In the genomic region with DNA sequence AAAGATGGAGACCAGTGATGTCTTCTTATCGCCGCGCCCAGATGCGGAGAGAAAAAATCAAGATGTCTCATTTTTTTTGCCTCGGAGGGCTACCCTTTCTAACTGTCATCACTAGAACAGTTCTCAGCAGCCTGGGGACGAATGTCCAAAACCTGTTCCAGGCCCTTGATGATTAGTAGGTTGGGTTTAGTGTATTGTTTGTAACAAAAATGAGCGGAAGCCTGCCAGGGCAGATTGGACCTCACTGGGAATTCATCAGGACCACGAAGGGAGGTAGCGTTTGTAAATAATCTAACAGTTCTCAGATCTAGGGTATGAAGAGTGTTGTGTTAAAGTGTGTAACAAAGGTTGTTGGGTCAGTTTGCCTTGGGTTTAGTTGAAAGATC, we compare ENCODE assay signal across 1 cellular context.
A peak's percentile ranks its signal among the peaks of the same experiment; 100 is the strongest.
TF ChIP-seq lines count a peak whose summit lies in the region.

No MANE protein-coding gene starts in this region.

TF ChIP-seq in K562, 482 proteins besides CTCF, POLR2A, EP300 and RAD21 (continued from another document and continues in another):
- TF ChIP-seq, protein P1, sequence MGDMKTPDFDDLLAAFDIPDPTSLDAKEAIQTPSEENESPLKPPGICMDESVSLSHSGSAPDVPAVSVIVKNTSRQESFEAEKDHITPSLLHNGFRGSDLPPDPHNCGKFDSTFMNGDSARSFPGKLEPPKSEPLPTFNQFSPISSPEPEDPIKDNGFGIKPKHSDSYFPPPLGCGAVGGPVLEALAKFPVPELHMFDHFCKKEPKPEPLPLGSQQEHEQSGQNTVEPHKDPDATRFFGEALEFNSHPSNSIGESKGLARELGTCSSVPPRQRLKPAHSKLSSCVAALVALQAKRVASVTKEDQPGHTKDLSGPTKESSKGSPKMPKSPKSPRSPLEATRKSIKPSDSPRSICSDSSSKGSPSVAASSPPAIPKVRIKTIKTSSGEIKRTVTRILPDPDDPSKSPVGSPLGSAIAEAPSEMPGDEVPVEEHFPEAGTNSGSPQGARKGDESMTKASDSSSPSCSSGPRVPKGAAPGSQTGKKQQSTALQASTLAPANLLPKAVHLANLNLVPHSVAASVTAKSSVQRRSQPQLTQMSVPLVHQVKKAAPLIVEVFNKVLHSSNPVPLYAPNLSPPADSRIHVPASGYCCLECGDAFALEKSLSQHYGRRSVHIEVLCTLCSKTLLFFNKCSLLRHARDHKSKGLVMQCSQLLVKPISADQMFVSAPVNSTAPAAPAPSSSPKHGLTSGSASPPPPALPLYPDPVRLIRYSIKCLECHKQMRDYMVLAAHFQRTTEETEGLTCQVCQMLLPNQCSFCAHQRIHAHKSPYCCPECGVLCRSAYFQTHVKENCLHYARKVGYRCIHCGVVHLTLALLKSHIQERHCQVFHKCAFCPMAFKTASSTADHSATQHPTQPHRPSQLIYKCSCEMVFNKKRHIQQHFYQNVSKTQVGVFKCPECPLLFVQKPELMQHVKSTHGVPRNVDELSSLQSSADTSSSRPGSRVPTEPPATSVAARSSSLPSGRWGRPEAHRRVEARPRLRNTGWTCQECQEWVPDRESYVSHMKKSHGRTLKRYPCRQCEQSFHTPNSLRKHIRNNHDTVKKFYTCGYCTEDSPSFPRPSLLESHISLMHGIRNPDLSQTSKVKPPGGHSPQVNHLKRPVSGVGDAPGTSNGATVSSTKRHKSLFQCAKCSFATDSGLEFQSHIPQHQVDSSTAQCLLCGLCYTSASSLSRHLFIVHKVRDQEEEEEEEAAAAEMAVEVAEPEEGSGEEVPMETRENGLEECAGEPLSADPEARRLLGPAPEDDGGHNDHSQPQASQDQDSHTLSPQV (IDR thresholded peaks at IDR 0.05) = no peak
- TF ChIP-seq, protein P2, sequence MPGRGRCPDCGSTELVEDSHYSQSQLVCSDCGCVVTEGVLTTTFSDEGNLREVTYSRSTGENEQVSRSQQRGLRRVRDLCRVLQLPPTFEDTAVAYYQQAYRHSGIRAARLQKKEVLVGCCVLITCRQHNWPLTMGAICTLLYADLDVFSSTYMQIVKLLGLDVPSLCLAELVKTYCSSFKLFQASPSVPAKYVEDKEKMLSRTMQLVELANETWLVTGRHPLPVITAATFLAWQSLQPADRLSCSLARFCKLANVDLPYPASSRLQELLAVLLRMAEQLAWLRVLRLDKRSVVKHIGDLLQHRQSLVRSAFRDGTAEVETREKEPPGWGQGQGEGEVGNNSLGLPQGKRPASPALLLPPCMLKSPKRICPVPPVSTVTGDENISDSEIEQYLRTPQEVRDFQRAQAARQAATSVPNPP (IDR thresholded peaks at IDR 0.05; ENCODE audit: borderline replicate concordance, insufficient read depth, insufficient read length) = no peak
- no peak for TF ChIP-seq HDAC8 (tag; IDR thresholded peaks at IDR 0.05)
- no peak for TF ChIP-seq SRSF9 (IDR thresholded peaks at IDR 0.05; ENCODE audit: borderline replicate concordance, low read depth, low read length)
- TF ChIP-seq ZNF253 (CRISPR knock-in tag; conservative IDR thresholded peaks at IDR 0.05) = no peak
- TF ChIP-seq, protein P3, sequence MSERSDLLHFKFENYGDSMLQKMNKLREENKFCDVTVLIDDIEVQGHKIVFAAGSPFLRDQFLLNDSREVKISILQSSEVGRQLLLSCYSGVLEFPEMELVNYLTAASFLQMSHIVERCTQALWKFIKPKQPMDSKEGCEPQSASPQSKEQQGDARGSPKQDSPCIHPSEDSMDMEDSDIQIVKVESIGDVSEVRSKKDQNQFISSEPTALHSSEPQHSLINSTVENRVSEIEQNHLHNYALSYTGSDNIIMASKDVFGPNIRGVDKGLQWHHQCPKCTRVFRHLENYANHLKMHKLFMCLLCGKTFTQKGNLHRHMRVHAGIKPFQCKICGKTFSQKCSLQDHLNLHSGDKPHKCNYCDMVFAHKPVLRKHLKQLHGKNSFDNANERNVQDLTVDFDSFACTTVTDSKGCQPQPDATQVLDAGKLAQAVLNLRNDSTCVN (CRISPR knock-in tag; IDR thresholded peaks at IDR 0.05) = no peak
- no peak for TF ChIP-seq SMAD1 (IDR thresholded peaks at IDR 0.05; ENCODE audit: low read depth, low read length, partially characterized antibody)
- TF ChIP-seq ZNF143 (CRISPR knock-in tag; IDR thresholded peaks at IDR 0.05) = no peak
- TF ChIP-seq RHOXF2B (CRISPR knock-in tag; conservative IDR thresholded peaks at IDR 0.05) = no peak
- no peak for TF ChIP-seq NFIX (CRISPR knock-in tag; IDR thresholded peaks at IDR 0.05; ENCODE audit: low read depth)
- TF ChIP-seq ZNF232 (CRISPR knock-in tag; IDR thresholded peaks at IDR 0.05) = no peak
- no peak for TF ChIP-seq NUFIP1 (IDR thresholded peaks at IDR 0.05; ENCODE audit: partially characterized antibody)
- no peak for TF ChIP-seq DIDO1 (tag; IDR thresholded peaks at IDR 0.05; ENCODE audit: low read depth)
- TF ChIP-seq ZC3H11A (IDR thresholded peaks at IDR 0.05; ENCODE audit: low read depth, low read length) = no peak
- no peak for TF ChIP-seq CBX8 (IDR thresholded peaks at IDR 0.05; ENCODE audit: borderline replicate concordance, extremely low read depth, low read depth, low read length, poor library complexity, severe bottlenecking)
- no peak for TF ChIP-seq NR2F6 (CRISPR knock-in tag; IDR thresholded peaks at IDR 0.05)
- TF ChIP-seq SOX6 (IDR thresholded peaks at IDR 0.05) = peak; percentile 53
- TF ChIP-seq SP1 (CRISPR knock-in tag; IDR thresholded peaks at IDR 0.05) = no peak
- TF ChIP-seq, protein P4, sequence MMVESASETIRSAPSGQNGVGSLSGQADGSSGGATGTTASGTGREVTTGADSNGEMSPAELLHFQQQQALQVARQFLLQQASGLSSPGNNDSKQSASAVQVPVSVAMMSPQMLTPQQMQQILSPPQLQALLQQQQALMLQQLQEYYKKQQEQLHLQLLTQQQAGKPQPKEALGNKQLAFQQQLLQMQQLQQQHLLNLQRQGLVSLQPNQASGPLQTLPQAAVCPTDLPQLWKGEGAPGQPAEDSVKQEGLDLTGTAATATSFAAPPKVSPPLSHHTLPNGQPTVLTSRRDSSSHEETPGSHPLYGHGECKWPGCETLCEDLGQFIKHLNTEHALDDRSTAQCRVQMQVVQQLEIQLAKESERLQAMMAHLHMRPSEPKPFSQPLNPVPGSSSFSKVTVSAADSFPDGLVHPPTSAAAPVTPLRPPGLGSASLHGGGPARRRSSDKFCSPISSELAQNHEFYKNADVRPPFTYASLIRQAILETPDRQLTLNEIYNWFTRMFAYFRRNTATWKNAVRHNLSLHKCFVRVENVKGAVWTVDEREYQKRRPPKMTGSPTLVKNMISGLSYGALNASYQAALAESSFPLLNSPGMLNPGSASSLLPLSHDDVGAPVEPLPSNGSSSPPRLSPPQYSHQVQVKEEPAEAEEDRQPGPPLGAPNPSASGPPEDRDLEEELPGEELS (CRISPR knock-in tag; IDR thresholded peaks at IDR 0.05; ENCODE audit: borderline replicate concordance) = 0 out of 2 replicates have a peak, but pooled peaks have one; percentile 22
- TF ChIP-seq GATAD2B (IDR thresholded peaks at IDR 0.05; ENCODE audit: borderline replicate concordance) = no peak
- TF ChIP-seq, protein P5, sequence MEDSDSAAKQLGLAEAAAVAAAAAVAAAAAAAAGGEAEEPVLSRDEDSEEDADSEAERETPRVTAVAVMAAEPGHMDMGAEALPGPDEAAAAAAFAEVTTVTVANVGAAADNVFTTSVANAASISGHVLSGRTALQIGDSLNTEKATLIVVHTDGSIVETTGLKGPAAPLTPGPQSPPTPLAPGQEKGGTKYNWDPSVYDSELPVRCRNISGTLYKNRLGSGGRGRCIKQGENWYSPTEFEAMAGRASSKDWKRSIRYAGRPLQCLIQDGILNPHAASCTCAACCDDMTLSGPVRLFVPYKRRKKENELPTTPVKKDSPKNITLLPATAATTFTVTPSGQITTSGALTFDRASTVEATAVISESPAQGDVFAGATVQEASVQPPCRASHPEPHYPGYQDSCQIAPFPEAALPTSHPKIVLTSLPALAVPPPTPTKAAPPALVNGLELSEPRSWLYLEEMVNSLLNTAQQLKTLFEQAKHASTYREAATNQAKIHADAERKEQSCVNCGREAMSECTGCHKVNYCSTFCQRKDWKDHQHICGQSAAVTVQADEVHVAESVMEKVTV (CRISPR knock-in tag; IDR thresholded peaks at IDR 0.05) = no peak
- TF ChIP-seq, protein P6, sequence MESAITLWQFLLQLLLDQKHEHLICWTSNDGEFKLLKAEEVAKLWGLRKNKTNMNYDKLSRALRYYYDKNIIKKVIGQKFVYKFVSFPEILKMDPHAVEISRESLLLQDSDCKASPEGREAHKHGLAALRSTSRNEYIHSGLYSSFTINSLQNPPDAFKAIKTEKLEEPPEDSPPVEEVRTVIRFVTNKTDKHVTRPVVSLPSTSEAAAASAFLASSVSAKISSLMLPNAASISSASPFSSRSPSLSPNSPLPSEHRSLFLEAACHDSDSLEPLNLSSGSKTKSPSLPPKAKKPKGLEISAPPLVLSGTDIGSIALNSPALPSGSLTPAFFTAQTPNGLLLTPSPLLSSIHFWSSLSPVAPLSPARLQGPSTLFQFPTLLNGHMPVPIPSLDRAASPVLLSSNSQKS (CRISPR knock-in tag; IDR thresholded peaks at IDR 0.05) = no peak
- TF ChIP-seq, protein P7, sequence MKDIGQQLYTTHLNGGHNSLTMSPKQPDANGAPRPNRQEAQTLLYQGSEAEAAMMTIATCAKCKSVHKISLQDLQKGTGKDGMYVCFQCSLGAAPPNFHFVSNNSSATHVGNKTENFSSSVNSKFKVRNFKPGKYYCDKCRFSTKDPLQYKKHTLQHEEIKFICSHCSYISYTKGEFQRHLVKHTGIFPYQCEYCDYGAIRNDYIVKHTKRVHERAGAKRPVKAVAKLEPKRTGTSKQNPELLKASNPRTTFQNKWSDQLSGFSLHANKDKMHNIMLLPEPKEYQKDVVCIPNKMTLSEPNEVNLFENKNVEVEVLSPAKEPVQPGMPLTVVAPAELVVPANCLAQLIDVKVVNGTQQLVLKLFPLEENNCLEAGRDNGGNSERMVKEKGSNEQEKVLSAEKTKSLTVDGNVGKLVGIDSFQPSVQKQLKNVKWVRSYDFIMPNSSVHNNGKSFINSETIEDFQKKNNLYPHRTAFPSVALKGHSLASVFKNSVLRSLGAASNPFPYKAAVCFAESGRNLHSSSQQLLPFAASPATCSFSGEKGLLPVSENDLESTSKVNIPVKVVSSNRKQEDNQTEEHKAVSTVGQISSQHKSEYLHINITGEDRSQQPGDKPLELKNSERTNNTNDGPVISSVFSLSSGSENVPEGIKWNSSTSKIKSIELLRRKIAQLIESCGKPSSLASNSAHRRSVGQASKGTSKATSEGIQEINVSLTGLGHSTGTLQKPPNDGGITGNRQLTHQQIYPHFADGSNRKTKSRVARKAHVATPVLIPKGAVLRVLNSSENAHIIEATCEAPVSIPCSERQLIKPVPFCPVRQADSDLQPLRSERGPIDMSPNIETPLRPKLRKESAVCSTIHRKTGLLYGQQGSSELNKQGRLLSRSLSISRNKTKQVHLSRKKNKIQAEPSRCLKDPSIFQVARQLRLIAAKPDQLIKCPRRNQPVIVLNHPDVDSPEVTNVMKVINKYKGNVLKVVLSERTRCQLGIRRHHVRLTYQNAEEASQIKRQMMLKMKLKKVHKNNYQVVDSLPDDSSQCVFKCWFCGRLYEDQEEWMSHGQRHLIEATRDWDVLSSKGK (CRISPR knock-in tag; IDR thresholded peaks at IDR 0.05) = no peak
- TF ChIP-seq, protein P8, sequence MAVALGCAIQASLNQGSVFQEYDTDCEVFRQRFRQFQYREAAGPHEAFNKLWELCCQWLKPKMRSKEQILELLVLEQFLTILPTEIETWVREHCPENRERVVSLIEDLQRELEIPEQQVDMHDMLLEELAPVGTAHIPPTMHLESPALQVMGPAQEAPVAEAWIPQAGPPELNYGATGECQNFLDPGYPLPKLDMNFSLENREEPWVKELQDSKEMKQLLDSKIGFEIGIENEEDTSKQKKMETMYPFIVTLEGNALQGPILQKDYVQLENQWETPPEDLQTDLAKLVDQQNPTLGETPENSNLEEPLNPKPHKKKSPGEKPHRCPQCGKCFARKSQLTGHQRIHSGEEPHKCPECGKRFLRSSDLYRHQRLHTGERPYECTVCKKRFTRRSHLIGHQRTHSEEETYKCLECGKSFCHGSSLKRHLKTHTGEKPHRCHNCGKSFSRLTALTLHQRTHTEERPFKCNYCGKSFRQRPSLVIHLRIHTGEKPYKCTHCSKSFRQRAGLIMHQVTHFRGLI (CRISPR knock-in tag; IDR thresholded peaks at IDR 0.05) = no peak
- no peak for TF ChIP-seq NCOA2 (IDR thresholded peaks at IDR 0.05; ENCODE audit: partially characterized antibody in 2 of 2)
- TF ChIP-seq U2AF2 (optimal IDR thresholded peaks at IDR 0.05; ENCODE audit: low read depth, low read length) = no peak
- TF ChIP-seq, protein P9, sequence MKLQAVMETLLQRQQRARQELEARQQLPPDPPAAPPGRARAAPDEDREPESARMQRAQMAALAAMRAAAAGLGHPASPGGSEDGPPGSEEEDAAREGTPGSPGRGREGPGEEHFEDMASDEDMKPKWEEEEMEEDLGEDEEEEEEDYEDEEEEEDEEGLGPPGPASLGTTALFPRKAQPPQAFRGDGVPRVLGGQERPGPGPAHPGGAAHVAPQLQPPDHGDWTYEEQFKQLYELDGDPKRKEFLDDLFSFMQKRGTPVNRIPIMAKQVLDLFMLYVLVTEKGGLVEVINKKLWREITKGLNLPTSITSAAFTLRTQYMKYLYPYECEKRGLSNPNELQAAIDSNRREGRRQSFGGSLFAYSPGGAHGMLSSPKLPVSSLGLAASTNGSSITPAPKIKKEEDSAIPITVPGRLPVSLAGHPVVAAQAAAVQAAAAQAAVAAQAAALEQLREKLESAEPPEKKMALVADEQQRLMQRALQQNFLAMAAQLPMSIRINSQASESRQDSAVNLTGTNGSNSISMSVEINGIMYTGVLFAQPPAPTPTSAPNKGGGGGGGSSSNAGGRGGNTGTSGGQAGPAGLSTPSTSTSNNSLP (IDR thresholded peaks at IDR 0.05; ENCODE audit: borderline replicate concordance, low read depth, low read length) = no peak
- TF ChIP-seq TBL1XR1 (IDR thresholded peaks at IDR 0.05; ENCODE audit: low read length in 2 of 2) = peak in 1 of 2 experiments; percentile 31; a peak in 1 of 4 replicates
- TF ChIP-seq, protein P10, sequence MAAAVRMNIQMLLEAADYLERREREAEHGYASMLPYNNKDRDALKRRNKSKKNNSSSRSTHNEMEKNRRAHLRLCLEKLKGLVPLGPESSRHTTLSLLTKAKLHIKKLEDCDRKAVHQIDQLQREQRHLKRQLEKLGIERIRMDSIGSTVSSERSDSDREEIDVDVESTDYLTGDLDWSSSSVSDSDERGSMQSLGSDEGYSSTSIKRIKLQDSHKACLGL (CRISPR knock-in tag; IDR thresholded peaks at IDR 0.05; ENCODE audit: borderline replicate concordance, poor library complexity, severe bottlenecking) = no peak
- TF ChIP-seq, protein P11, sequence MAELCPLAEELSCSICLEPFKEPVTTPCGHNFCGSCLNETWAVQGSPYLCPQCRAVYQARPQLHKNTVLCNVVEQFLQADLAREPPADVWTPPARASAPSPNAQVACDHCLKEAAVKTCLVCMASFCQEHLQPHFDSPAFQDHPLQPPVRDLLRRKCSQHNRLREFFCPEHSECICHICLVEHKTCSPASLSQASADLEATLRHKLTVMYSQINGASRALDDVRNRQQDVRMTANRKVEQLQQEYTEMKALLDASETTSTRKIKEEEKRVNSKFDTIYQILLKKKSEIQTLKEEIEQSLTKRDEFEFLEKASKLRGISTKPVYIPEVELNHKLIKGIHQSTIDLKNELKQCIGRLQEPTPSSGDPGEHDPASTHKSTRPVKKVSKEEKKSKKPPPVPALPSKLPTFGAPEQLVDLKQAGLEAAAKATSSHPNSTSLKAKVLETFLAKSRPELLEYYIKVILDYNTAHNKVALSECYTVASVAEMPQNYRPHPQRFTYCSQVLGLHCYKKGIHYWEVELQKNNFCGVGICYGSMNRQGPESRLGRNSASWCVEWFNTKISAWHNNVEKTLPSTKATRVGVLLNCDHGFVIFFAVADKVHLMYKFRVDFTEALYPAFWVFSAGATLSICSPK (IDR thresholded peaks at IDR 0.05; ENCODE audit: borderline replicate concordance) = no peak
